Comparison of ENCODE assay signal across 26 cellular contexts in genomic region chr21:14115646-14116045, GRCh38.
"Had no signal": no experiment of that assay in that cellular context is flagged by ENCODE, and none has a peak within 500 bp of the region (broad histone marks: within the 10 kb centered on the region; RNA-seq: fewer than 3 reads in every experiment).

No MANE protein-coding gene starts in this region.

- H3K27ac Mint-ChIP-seq: activated CD8-positive, alpha-beta T cell treated with anti-CD3 and anti-CD28 coated beads, Interleukin-2, amount 10 ng/mL, durations not matched to agents 7 days and 5 days; activated T-cell treated with anti-CD3 and anti-CD28 coated beads, Interleukin-2, amount 50 U/mL, for 24 hours; activated T-helper 2 cell treated with anti-CD3 and anti-CD28 coated beads, Interferon-gamma antibody, Interleukin-2, Interleukin-4, amounts not matched to agents 10 μg/mL and 5 μg/mL and 100 μg/mL, durations not matched to agents 14 hours and 24 hours and 36 hours; nephron; T-helper 2 cell treated with Interferon-gamma antibody and Interleukin-4, amounts not matched to agents 5 μg/mL and 100 μg/mL, for 36 hours; WTC11 had no signal

- H3K27me3 ChIP-seq: brain microvascular endothelial cell, colonic mucosa, tibial artery had no signal

- H3K36me3 ChIP-seq: brain microvascular endothelial cell, colonic mucosa, lower lobe of right lung, tibial artery had no signal

- H3K27me3 Mint-ChIP-seq: activated T-cell treated with anti-CD3 and anti-CD28 coated beads, Interleukin-2, amount 50 U/mL, for 24 hours; central memory CD8-positive, alpha-beta T cell had no signal

- H3K9me3 ChIP-seq: colonic mucosa, lower lobe of right lung had no signal

- DNase-seq: activated CD4-positive, alpha-beta T cell treated with anti-CD3 and anti-CD28 coated beads for 48 hours; activated CD8-positive, alpha-beta T cell treated with anti-CD3 and anti-CD28 coated beads, Interleukin-2, amount 10 ng/mL, durations not matched to agents 7 days and 5 days; activated naive CD4-positive, alpha-beta T cell treated with Interleukin-2 at 50 U/mL for 16 hours; activated T-cell treated with anti-CD3 and anti-CD28 coated beads, Interleukin-2, amount 50 U/mL, for 24 hours; anterior cingulate cortex; brain microvascular endothelial cell; colonic mucosa; hypothalamus; lower lobe of right lung; nucleus accumbens; posterior cingulate gyrus; retina; stimulated activated CD4-positive, alpha-beta T cell treated with anti-CD3 and anti-CD28 coated beads, Interleukin-1b, Interleukin-23, amount 100 ng/mL, for 48 hours; stimulated activated CD8-positive, alpha-beta memory T cell treated with anti-CD3 and anti-CD28 coated beads, Interleukin-4, amount 100 ng/mL, for 48 hours; stimulated activated naive CD8-positive, alpha-beta T cell treated with anti-CD3 and anti-CD28 coated beads, Interleukin-15, Interleukin-2, amounts not matched to agents 100 U/mL and 50 U/mL, for 24 hours; substantia nigra; tibial artery had no signal

- H3K27ac ChIP-seq: brain microvascular endothelial cell, colonic mucosa, lower lobe of right lung, tibial artery had no signal

- H3K4me1 Mint-ChIP-seq: nephron had no signal

- H3K4me3 Mint-ChIP-seq: activated CD8-positive, alpha-beta T cell treated with anti-CD3 and anti-CD28 coated beads, Interleukin-2, amount 10 ng/mL, durations not matched to agents 7 days and 5 days; activated T-cell treated with anti-CD3 and anti-CD28 coated beads, Interleukin-2, amount 50 U/mL, for 24 hours; central memory CD8-positive, alpha-beta T cell; nephron; T-helper 2 cell treated with Interferon-gamma antibody and Interleukin-4, amounts not matched to agents 5 μg/mL and 100 μg/mL, for 36 hours; WTC11 had no signal

- H3K4me3 ChIP-seq: colonic mucosa, lower lobe of right lung, tibial artery had no signal

- ATAC-seq: activated CD8-positive, alpha-beta T cell treated with anti-CD3 and anti-CD28 coated beads, Interleukin-2, amount 10 ng/mL, durations not matched to agents 7 days and 5 days; lower lobe of right lung; stimulated activated naive CD8-positive, alpha-beta T cell treated with anti-CD3 and anti-CD28 coated beads, Interleukin-15, Interleukin-2, amounts not matched to agents 100 U/mL and 50 U/mL, for 24 hours; WTC11 had no signal

- H3K9me3 Mint-ChIP-seq: activated T-cell treated with anti-CD3 and anti-CD28 coated beads, Interleukin-2, amount 50 U/mL, for 24 hours; central memory CD8-positive, alpha-beta T cell had no signal

- H3K4me1 ChIP-seq: colonic mucosa, lower lobe of right lung, tibial artery had no signal

- FAIRE-seq: frontal cortex, keratinocyte, TTC549, urothelium cell line had no signal
